In the genomic region with DNA sequence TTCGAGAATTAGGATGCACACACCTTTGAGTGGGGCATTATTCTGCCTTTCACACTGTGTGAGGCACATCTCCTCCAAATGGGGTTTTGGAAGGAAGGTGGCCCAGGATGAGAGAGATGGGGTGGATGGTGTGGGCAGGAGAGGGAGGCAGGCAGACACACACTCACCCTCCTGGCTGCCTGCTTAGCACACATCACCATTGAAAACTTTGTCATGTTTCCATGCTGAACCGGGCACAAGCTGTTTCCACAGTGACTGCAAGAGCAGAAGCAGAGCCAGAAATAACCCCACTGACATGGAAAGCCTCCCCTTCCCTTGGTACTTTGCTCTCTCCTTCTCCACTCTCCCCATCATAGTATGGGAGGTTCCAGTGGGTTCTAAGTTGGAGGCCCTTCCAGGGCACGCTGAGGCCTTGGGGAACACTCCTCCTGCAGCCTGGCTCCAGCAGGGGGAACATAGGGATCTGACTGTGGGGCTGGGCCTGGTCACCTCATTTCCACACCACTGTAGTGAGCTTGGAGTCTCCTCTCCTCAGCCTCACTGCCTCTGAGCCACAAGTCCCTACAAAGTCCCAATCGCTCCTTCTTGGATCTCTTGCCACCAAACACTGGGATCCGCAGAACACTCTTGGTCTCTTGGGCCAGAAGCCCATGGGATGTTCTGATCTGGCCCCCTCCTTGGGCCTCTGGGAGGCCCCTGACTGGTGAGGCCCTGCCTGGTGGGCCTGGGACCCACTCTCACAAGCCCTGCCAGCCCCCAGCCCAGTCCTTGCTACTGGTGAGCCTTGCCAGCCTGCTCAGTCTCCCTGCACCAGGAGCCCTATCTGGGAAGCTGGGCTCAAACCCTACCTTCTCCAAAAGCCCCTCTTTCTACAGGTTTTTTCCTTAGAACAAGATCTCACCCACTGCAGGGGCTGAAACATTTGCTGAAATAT, we compare ENCODE assay signal across 26 cellular contexts.
DNase-seq lines count a peak whose midpoint lies in the region; ATAC-seq and TF ChIP-seq lines count a peak whose summit lies in the region.
"Had no signal": no experiment of that assay in that cellular context is flagged by ENCODE, and none has a peak within 500 bp of the region (broad histone marks: within the 10 kb centered on the region; RNA-seq: fewer than 3 reads in every experiment).

No MANE protein-coding gene starts in this region.

- no peak overlapping the region for H3K18ac ChIP-seq in trophoblast cell (ENCODE audit: low read length)

- H3K36me3 ChIP-seq in BLaER1 treated with 17β-estradiol and CSF1 and Interleukin-3, amounts not matched to agents 10 nM and 100 nM = peaks cover 0 to 25% (median 0%) of the 10 kb centered on the region in 11 experiments; a peak in 3 of 22 replicates
- H3K36me3 ChIP-seq in trophoblast cell (ENCODE audit: control insufficient read depth in 1 of 2, insufficient read depth in 2 of 2, low read length in 2 of 2) = no peaks in the 10 kb centered on the region
- H3K36me3 ChIP-seq in gastrocnemius medialis = no peaks in the 10 kb centered on the region
- H3K36me3 ChIP-seq: ascending aorta, BE2C, thoracic aorta, vagina had no signal

- H3K79me1 ChIP-seq in trophoblast cell (ENCODE audit: low read length) = no peaks in the 10 kb centered on the region

- no peak overlapping the region for H3K4ac ChIP-seq in trophoblast cell (ENCODE audit: low read depth, low read length)

- H2BK120ac ChIP-seq in trophoblast cell (ENCODE audit: insufficient read depth, low read length, poor library complexity) = no peak overlapping the region

- H3K9me3 ChIP-seq in BLaER1 treated with 17β-estradiol and CSF1 and Interleukin-3, amounts not matched to agents 10 nM and 100 nM (replicated peaks in 1 of 11) = no peaks in the 10 kb centered on the region
- H3K9me3 ChIP-seq in trophoblast cell (ENCODE audit: insufficient read depth, low read depth, low read length) = no peaks in the 10 kb centered on the region
- H3K9me3 ChIP-seq in gastrocnemius medialis = no peaks in the 10 kb centered on the region
- H3K9me3 ChIP-seq: A549, ascending aorta, BE2C, thoracic aorta, vagina had no signal

- H3K9ac ChIP-seq in BLaER1 treated with 17β-estradiol and CSF1 and Interleukin-3, amounts not matched to agents 10 nM and 100 nM = no peak overlapping the region
- no peak overlapping the region for H3K9ac ChIP-seq in trophoblast cell (ENCODE audit: low read length)

- H3K4me1 Mint-ChIP-seq in activated CD4-positive, alpha-beta memory T cell treated with anti-CD3 and anti-CD28 coated beads for 36 hours (ENCODE audit: low read depth) = peaks cover 51% of the 10 kb centered on the region
- peaks cover 25% of the 10 kb centered on the region for H3K4me1 Mint-ChIP-seq in activated CD4-positive, alpha-beta memory T cell treated with anti-CD3 and anti-CD28 coated beads, Interleukin-2, amount 10 ng/mL, durations not matched to agents 7 days and 5 days
- H3K4me1 Mint-ChIP-seq in activated T-helper 2 cell treated with anti-CD3 and anti-CD28 coated beads, Interferon-gamma antibody, Interleukin-2, Interleukin-4, amounts not matched to agents 10 μg/mL and 5 μg/mL and 100 μg/mL, durations not matched to agents 14 hours and 24 hours and 36 hours (ENCODE audit: low read depth) = peaks cover 39% of the 10 kb centered on the region

- no peak overlapping the region for H3K27ac ChIP-seq in BLaER1 treated with 17β-estradiol and CSF1 and Interleukin-3, amounts not matched to agents 10 nM and 100 nM
- H3K27ac ChIP-seq in trophoblast cell (ENCODE audit: low read depth, low read length) (no peak overlapping the region), gastrocnemius medialis (no peak overlapping the region)
- H3K27ac ChIP-seq: A549, ascending aorta, epithelial cell of prostate, thoracic aorta, vagina had no signal

- no CpG with 5 or more reads among the region's 5 CpGs for WGBS in trophoblast cell (ENCODE audit: extremely low coverage, insufficient coverage, insufficient read length)

- CTCF ChIA-PET in activated CD4-positive, alpha-beta memory T cell treated with anti-CD3 and anti-CD28 coated beads for 36 hours (lab: Charles Lee) = no interaction called here
- CTCF ChIA-PET in activated CD4-positive, alpha-beta memory T cell treated with anti-CD3 and anti-CD28 coated beads, Interleukin-2, amount 10 ng/mL, durations not matched to agents 7 days and 5 days (lab: Charles Lee) = no interaction called here

- intact Hi-C loops in activated CD4-positive, alpha-beta memory T cell treated with anti-CD3 and anti-CD28 coated beads for 36 hours (cut with micrococcal nuclease) = no loop called here
- intact Hi-C loops in activated T-helper 2 cell treated with anti-CD3 and anti-CD28 coated beads, Interferon-gamma antibody, Interleukin-2, Interleukin-4, amounts not matched to agents 10 μg/mL and 5 μg/mL and 100 μg/mL, durations not matched to agents 14 hours and 24 hours and 36 hours (cut with micrococcal nuclease) = no loop called here
- intact Hi-C loops in gastrocnemius medialis (cut with DNase I; ENCODE audit: low total_unique reads) = no loop called here

- H2AK5ac ChIP-seq in trophoblast cell (ENCODE audit: low read length) = no peak overlapping the region

- no peaks in the 10 kb centered on the region for H3K79me2 ChIP-seq in trophoblast cell (ENCODE audit: control insufficient read depth, insufficient read depth, low read length, poor library complexity)

- no peak overlapping the region for H2BK12ac ChIP-seq in trophoblast cell (ENCODE audit: low read length)

- no peak overlapping the region for H2AFZ ChIP-seq in trophoblast cell (ENCODE audit: insufficient read depth, low read length, poor library complexity)

- H4K20me1 ChIP-seq in BLaER1 treated with 17β-estradiol and CSF1 and Interleukin-3, amounts not matched to agents 10 nM and 100 nM = peaks cover 0 to 70% (median 17%) of the 10 kb centered on the region in 11 experiments; a peak in 9 of 22 replicates

- no peaks in the 10 kb centered on the region for H3K27me3 Mint-ChIP-seq in activated CD4-positive, alpha-beta memory T cell treated with anti-CD3 and anti-CD28 coated beads for 36 hours
- no peaks in the 10 kb centered on the region for H3K27me3 Mint-ChIP-seq in activated CD4-positive, alpha-beta memory T cell treated with anti-CD3 and anti-CD28 coated beads, Interleukin-2, amount 10 ng/mL, durations not matched to agents 7 days and 5 days
- no peaks in the 10 kb centered on the region for H3K27me3 Mint-ChIP-seq in activated T-helper 2 cell treated with anti-CD3 and anti-CD28 coated beads, Interferon-gamma antibody, Interleukin-2, Interleukin-4, amounts not matched to agents 10 μg/mL and 5 μg/mL and 100 μg/mL, durations not matched to agents 14 hours and 24 hours and 36 hours (ENCODE audit: low read depth)
- H3K27me3 Mint-ChIP-seq: memory B cell had no signal

- H3K27me3 ChIP-seq in BLaER1 treated with 17β-estradiol and CSF1 and Interleukin-3, amounts not matched to agents 10 nM and 100 nM = no peaks in the 10 kb centered on the region
- no peaks in the 10 kb centered on the region for H3K27me3 ChIP-seq in trophoblast cell (ENCODE audit: insufficient read depth, low read length)
- H3K27me3 ChIP-seq in gastrocnemius medialis = no peaks in the 10 kb centered on the region
- H3K27me3 ChIP-seq: ascending aorta, BE2C, vagina had no signal

- no peak overlapping the region for H4K12ac ChIP-seq in trophoblast cell (ENCODE audit: low read depth, low read length)

- no peak overlapping the region for H3K23ac ChIP-seq in trophoblast cell (ENCODE audit: low read length)

- in situ Hi-C loops in gastrocnemius medialis (cut with MboI; ENCODE audit: low sequenced_read_pairs in 4 of 4) (no loop called here), KBM-7 (cut with MboI; ENCODE audit: low pct_unique_long_range_greater_than_20kb, low sequenced_read_pairs) (no loop called here)

- peaks cover 49 to 88% (median 78%) of the 10 kb centered on the region in 10 experiments for H3K4me1 ChIP-seq in BLaER1 treated with 17β-estradiol and CSF1 and Interleukin-3, amounts not matched to agents 10 nM and 100 nM
- H3K4me1 ChIP-seq in trophoblast cell (ENCODE audit: control insufficient read depth in 1 of 2, insufficient read depth in 2 of 2, low read length in 2 of 2) = no peaks in the 10 kb centered on the region
- H3K4me1 ChIP-seq in gastrocnemius medialis = peaks cover 0 to 7% of the 10 kb centered on the region in 2 donors
- H3K4me1 ChIP-seq: A549, ascending aorta, BE2C, vagina had no signal

- H3K9me3 Mint-ChIP-seq in activated CD4-positive, alpha-beta memory T cell treated with anti-CD3 and anti-CD28 coated beads for 36 hours = no peaks in the 10 kb centered on the region
- no peaks in the 10 kb centered on the region for H3K9me3 Mint-ChIP-seq in activated CD4-positive, alpha-beta memory T cell treated with anti-CD3 and anti-CD28 coated beads, Interleukin-2, amount 10 ng/mL, durations not matched to agents 7 days and 5 days
- H3K9me3 Mint-ChIP-seq in activated T-helper 2 cell treated with anti-CD3 and anti-CD28 coated beads, Interferon-gamma antibody, Interleukin-2, Interleukin-4, amounts not matched to agents 10 μg/mL and 5 μg/mL and 100 μg/mL, durations not matched to agents 14 hours and 24 hours and 36 hours = no peaks in the 10 kb centered on the region
- H3K9me3 Mint-ChIP-seq: activated naive CD4-positive, alpha-beta T cell treated with anti-CD3 and anti-CD28 coated beads, Interleukin-2, amount 50 U/mL, for 72 hours; memory B cell; nephron progenitor cell had no signal

- no peak overlapping the region for H3K4me3 Mint-ChIP-seq in activated CD4-positive, alpha-beta memory T cell treated with anti-CD3 and anti-CD28 coated beads for 36 hours
- no peak overlapping the region for H3K4me3 Mint-ChIP-seq in activated CD4-positive, alpha-beta memory T cell treated with anti-CD3 and anti-CD28 coated beads, Interleukin-2, amount 10 ng/mL, durations not matched to agents 7 days and 5 days
- H3K4me3 Mint-ChIP-seq in activated T-helper 2 cell treated with anti-CD3 and anti-CD28 coated beads, Interferon-gamma antibody, Interleukin-2, Interleukin-4, amounts not matched to agents 10 μg/mL and 5 μg/mL and 100 μg/mL, durations not matched to agents 14 hours and 24 hours and 36 hours (ENCODE audit: low read depth) = no peak overlapping the region
- H3K4me3 Mint-ChIP-seq: memory B cell, nephron progenitor cell had no signal

- H4K91ac ChIP-seq in trophoblast cell (ENCODE audit: low read depth, low read length) = no peak overlapping the region

- no peak for TF ChIP-seq CTCF in gastrocnemius medialis (IDR thresholded peaks at IDR 0.05 in 4 of 5, conservative IDR thresholded peaks at IDR 0.05 in 1 of 5)

- no peak overlapping the region for H3K14ac ChIP-seq in trophoblast cell (ENCODE audit: low read length)

- POLR2A ChIA-PET in activated CD4-positive, alpha-beta memory T cell treated with anti-CD3 and anti-CD28 coated beads for 36 hours (lab: Charles Lee) = no interaction called here
- POLR2A ChIA-PET in activated CD4-positive, alpha-beta memory T cell treated with anti-CD3 and anti-CD28 coated beads, Interleukin-2, amount 10 ng/mL, durations not matched to agents 7 days and 5 days (lab: Charles Lee) = interaction anchor here (1.2 to 1.5 kb wide), 2 partner anchors 8 to 48 kb away, joined by 3 to 5 read pairs; no protein-coding TSS in a partner anchor

- H4K8ac ChIP-seq in trophoblast cell (ENCODE audit: low read depth, low read length) = no peak overlapping the region

- peaks cover 20% of the 10 kb centered on the region for H3K36me3 Mint-ChIP-seq in activated CD4-positive, alpha-beta memory T cell treated with anti-CD3 and anti-CD28 coated beads for 36 hours
- H3K36me3 Mint-ChIP-seq in activated CD4-positive, alpha-beta memory T cell treated with anti-CD3 and anti-CD28 coated beads, Interleukin-2, amount 10 ng/mL, durations not matched to agents 7 days and 5 days (ENCODE audit: low read depth) = peaks cover 20% of the 10 kb centered on the region
- H3K36me3 Mint-ChIP-seq in activated T-helper 2 cell treated with anti-CD3 and anti-CD28 coated beads, Interferon-gamma antibody, Interleukin-2, Interleukin-4, amounts not matched to agents 10 μg/mL and 5 μg/mL and 100 μg/mL, durations not matched to agents 14 hours and 24 hours and 36 hours (ENCODE audit: low read depth) = peaks cover 46% of the 10 kb centered on the region

- ATAC-seq in gastrocnemius medialis = no peak
- ATAC-seq: A549; activated naive CD4-positive, alpha-beta T cell treated with anti-CD3 and anti-CD28 coated beads, Interleukin-2, amount 50 U/mL, for 72 hours; HCT116 had no signal

- peak overlapping the region; percentile 68 for H3K27ac Mint-ChIP-seq in activated CD4-positive, alpha-beta memory T cell treated with anti-CD3 and anti-CD28 coated beads for 36 hours
- no peak overlapping the region for H3K27ac Mint-ChIP-seq in activated CD4-positive, alpha-beta memory T cell treated with anti-CD3 and anti-CD28 coated beads, Interleukin-2, amount 10 ng/mL, durations not matched to agents 7 days and 5 days
- peak overlapping the region; percentile 72 for H3K27ac Mint-ChIP-seq in activated T-helper 2 cell treated with anti-CD3 and anti-CD28 coated beads, Interferon-gamma antibody, Interleukin-2, Interleukin-4, amounts not matched to agents 10 μg/mL and 5 μg/mL and 100 μg/mL, durations not matched to agents 14 hours and 24 hours and 36 hours
- H3K27ac Mint-ChIP-seq: memory B cell, nephron progenitor cell had no signal

- H3K4me2 ChIP-seq in BLaER1 treated with 17β-estradiol and CSF1 and Interleukin-3, amounts not matched to agents 10 nM and 100 nM = peak overlapping the region in 7 of 11 experiments; percentile 1 to 78 (median 29); a peak in 5 of 22 replicates
- no peak overlapping the region for H3K4me2 ChIP-seq in trophoblast cell (ENCODE audit: low read length)
- H3K4me2 ChIP-seq: A549 had no signal

- no peak for TF ChIP-seq POLR2A in gastrocnemius medialis (IDR thresholded peaks at IDR 0.05)

- H2BK5ac ChIP-seq in trophoblast cell (ENCODE audit: low read depth, low read length, poor library complexity) = no peak overlapping the region

- no peak overlapping the region for H3K4me3 ChIP-seq in BLaER1 treated with 17β-estradiol and CSF1 and Interleukin-3, amounts not matched to agents 10 nM and 100 nM
- peak overlapping the region; percentile 4 for H3K4me3 ChIP-seq in trophoblast cell (ENCODE audit: low read depth, low read length)
- no peak overlapping the region for H3K4me3 ChIP-seq in gastrocnemius medialis
- H3K4me3 ChIP-seq: A549, ascending aorta, thoracic aorta, vagina had no signal

- no peak for DNase-seq in activated CD4-positive, alpha-beta memory T cell treated with anti-CD3 and anti-CD28 coated beads for 36 hours
- DNase-seq in activated CD4-positive, alpha-beta memory T cell treated with anti-CD3 and anti-CD28 coated beads, Interleukin-2, amount 10 ng/mL, durations not matched to agents 7 days and 5 days = no peak
- DNase-seq in activated T-helper 2 cell treated with anti-CD3 and anti-CD28 coated beads, Interferon-gamma antibody, Interleukin-2, Interleukin-4, amounts not matched to agents 10 μg/mL and 5 μg/mL and 100 μg/mL, durations not matched to agents 14 hours and 24 hours and 36 hours (ENCODE audit: low spot score) = no peak
- DNase-seq in trophoblast cell = no peak
- DNase-seq in gastrocnemius medialis = no peak
- no peak for DNase-seq in stimulated activated CD4-positive, alpha-beta T cell treated with anti-CD3 and anti-CD28 coated beads, Interleukin-15, amount 100 ng/mL, for 24 hours
- no peak for DNase-seq in KBM-7
- DNase-seq: BE2C; DMS 273 treated with DMSO at 0.1 percent for 48 hours; effector CD8-positive, alpha-beta T cell; MV-4-11; NCI-H1436; NCI-H2081; NCI-H526; nephron progenitor cell; stimulated activated CD4-positive, alpha-beta T cell treated with anti-CD3 and anti-CD28 coated beads, Interleukin-4, amount 100 ng/mL, for 4 hours; stimulated activated naive CD4-positive, alpha-beta T cell had no signal
